In the genomic region with DNA sequence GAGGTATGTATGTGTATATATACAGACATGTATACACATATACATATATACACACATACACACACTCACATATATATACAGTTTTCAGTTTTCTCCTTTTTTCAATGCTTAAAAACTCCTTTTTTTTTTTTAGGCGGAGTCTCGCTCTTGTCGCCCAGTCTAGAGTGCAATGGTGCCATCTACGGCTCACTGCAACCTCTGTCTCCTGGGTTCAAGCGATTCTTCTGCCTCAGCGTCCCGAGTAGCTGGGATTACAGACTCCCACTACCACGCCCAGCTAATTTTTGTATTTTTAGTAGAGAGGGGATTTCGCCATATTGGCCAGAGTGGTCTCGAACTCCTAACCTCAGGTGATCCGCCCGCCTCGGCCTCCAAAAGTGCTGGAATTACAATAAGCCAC, we compare ENCODE assay signal across 9 cellular contexts. TPM values are rescaled to one million over a fixed set of nuclear protein-coding genes. Genes with fewer than 3 reads are reported as not detected.
DNase-seq lines count a peak whose midpoint lies in the region; ATAC-seq, FAIRE-seq and TF ChIP-seq lines count a peak whose summit lies in the region.
"Had no signal": no experiment of that assay in that cellular context is flagged by ENCODE, and none has a peak within 500 bp of the region (broad histone marks: within the 10 kb centered on the region; RNA-seq: fewer than 3 reads in every experiment).

No MANE protein-coding gene starts in this region.

- peak in 1 of 3 donors; percentile 46 for ATAC-seq in natural killer cell

- H3K36me3 Mint-ChIP-seq in CD14-positive monocyte (no peaks in the 10 kb centered on the region), natural killer cell (no peaks in the 10 kb centered on the region)
- no peaks in the 10 kb centered on the region for H3K36me3 Mint-ChIP-seq in dendritic cell treated with granulocyte-macrophage colony-stimulating factor and Interleukin-4, amounts not matched to agents 40 ng/mL and 50 ng/mL, for 4 days (ENCODE audit: low read depth)

- no peak for TF ChIP-seq POLR2A in GM12892 (IDR thresholded peaks at IDR 0.05; ENCODE audit: low read depth, low read length)

- CTCF ChIA-PET in RWPE1 (lab: Yijun Ruan, JAX): interaction anchor here (0.6 kb wide), 1 partner anchor 720 kb away, joined by 4 read pairs; no protein-coding TSS in a partner anchor

- DNase-seq in CD14-positive monocyte (ENCODE audit: low spot score) (no peak), RWPE1 (ENCODE audit: low spot score) (no peak), natural killer cell (no peak), HK-2 (ENCODE audit: unreplicated experiment) (no peak), 8988T (no peak), SHP77 treated with DMSO at 0.1 percent for 48 hours (lab: John Stamatoyannopoulos, UW) (no peak), GM12892 (ENCODE audit: insufficient read length) (no peak)

- POLR2A ChIA-PET in RWPE1 (lab: Yijun Ruan, JAX; ENCODE audit: low non-redundant PET): no interaction called here

- H3K27me3 Mint-ChIP-seq in CD14-positive monocyte (ENCODE audit: low read depth in 3 of 3): peaks cover 2 to 8% (median 3%) of the 10 kb centered on the region in 3 donors
- H3K27me3 Mint-ChIP-seq in dendritic cell treated with granulocyte-macrophage colony-stimulating factor and Interleukin-4, amounts not matched to agents 40 ng/mL and 50 ng/mL, for 4 days: peaks cover 17% of the 10 kb centered on the region
- peaks cover 5 to 15% of the 10 kb centered on the region in 2 donors for H3K27me3 Mint-ChIP-seq in natural killer cell (ENCODE audit: low read depth in 2 of 2)

- H3K27ac Mint-ChIP-seq in CD14-positive monocyte: peak overlapping the region in 2 of 7 donors; percentile 34 to 50
- H3K27ac Mint-ChIP-seq in dendritic cell treated with granulocyte-macrophage colony-stimulating factor and Interleukin-4, amounts not matched to agents 40 ng/mL and 50 ng/mL, for 4 days: no peak overlapping the region
- peak overlapping the region in 1 of 2 donors; percentile 51 for H3K27ac Mint-ChIP-seq in natural killer cell

- TF ChIP-seq CTCF in CD14-positive monocyte (IDR thresholded peaks at IDR 0.05) (no peak), RWPE1 (conservative IDR thresholded peaks at IDR 0.05; ENCODE audit: low read depth) (no peak), natural killer cell (IDR thresholded peaks at IDR 0.05) (no peak)

- intact Hi-C loops in CD14-positive monocyte (cut with micrococcal nuclease) (loop anchor here (5.0 kb wide), 1 partner anchor 54 kb away; no protein-coding TSS in a partner anchor), natural killer cell (cut with micrococcal nuclease) (no loop called here)
- intact Hi-C loops in dendritic cell treated with granulocyte-macrophage colony-stimulating factor and Interleukin-4, amounts not matched to agents 40 ng/mL and 50 ng/mL, for 4 days (cut with micrococcal nuclease): no loop called here

- no peak for FAIRE-seq in GM12892 (lab: Jason Lieb, UNC)
- FAIRE-seq: endothelial cell of umbilical vein had no signal

- H3K4me1 Mint-ChIP-seq in CD14-positive monocyte (peaks cover 11% of the 10 kb centered on the region), natural killer cell (peaks cover 7 to 24% of the 10 kb centered on the region in 2 donors)
- H3K4me1 Mint-ChIP-seq in dendritic cell treated with granulocyte-macrophage colony-stimulating factor and Interleukin-4, amounts not matched to agents 40 ng/mL and 50 ng/mL, for 4 days (ENCODE audit: low read depth): peaks cover 7% of the 10 kb centered on the region

- H3K4me3 Mint-ChIP-seq in CD14-positive monocyte: peak overlapping the region; percentile 90 to 99
- peak overlapping the region; percentile 71 for H3K4me3 Mint-ChIP-seq in dendritic cell treated with granulocyte-macrophage colony-stimulating factor and Interleukin-4, amounts not matched to agents 40 ng/mL and 50 ng/mL, for 4 days
- peak overlapping the region; percentile 91 for H3K4me3 Mint-ChIP-seq in natural killer cell

- peak overlapping the region; percentile 42; the same call in 1 of the 2 replicates for H3K27ac ChIP-seq in RWPE1

- H3K9me3 Mint-ChIP-seq in CD14-positive monocyte (no peaks in the 10 kb centered on the region), natural killer cell (no peaks in the 10 kb centered on the region)
- no peaks in the 10 kb centered on the region for H3K9me3 Mint-ChIP-seq in dendritic cell treated with granulocyte-macrophage colony-stimulating factor and Interleukin-4, amounts not matched to agents 40 ng/mL and 50 ng/mL, for 4 days

RNA-seq across cellular contexts. Expression of gene STYXL2, which starts 27.0 kb away (rescaled TPM):
- polyA plus RNA-seq in CD14-positive monocyte: not detected
- total RNA-seq in natural killer cell: not detected
- polyA plus RNA-seq in GM12892 (2012; ENCODE audit: missing spikeins): not detected
- total RNA-seq: endothelial cell of umbilical vein had no signal
- polyA plus RNA-seq: endothelial cell of umbilical vein had no signal

RNA-seq across cellular contexts. Expression of gene GPA33, which starts 30.7 kb away (rescaled TPM):
- polyA plus RNA-seq in CD14-positive monocyte: 1 to 10 TPM; 1.8 TPM
- total RNA-seq in natural killer cell: 1 to 10 TPM; 2.9 to 4.6 (median 4.5) TPM
- polyA plus RNA-seq in GM12892 (2012; ENCODE audit: missing spikeins): not detected
- total RNA-seq: endothelial cell of umbilical vein had no signal
- polyA plus RNA-seq: endothelial cell of umbilical vein had no signal

Comparison
In these comparisons a context has a peak if more than half of its experiments do, and no peak if none do; other contexts are left out.
1. intact Hi-C loops: an anchor here in CD14-positive monocyte (5.0 kb wide); none called in dendritic cell treated with granulocyte-macrophage colony-stimulating factor and Interleukin-4, amounts not matched to agents 40 ng/mL and 50 ng/mL, for 4 days and natural killer cell.